Comparison of ENCODE assay signal across 1 cellular context in the genomic region with DNA sequence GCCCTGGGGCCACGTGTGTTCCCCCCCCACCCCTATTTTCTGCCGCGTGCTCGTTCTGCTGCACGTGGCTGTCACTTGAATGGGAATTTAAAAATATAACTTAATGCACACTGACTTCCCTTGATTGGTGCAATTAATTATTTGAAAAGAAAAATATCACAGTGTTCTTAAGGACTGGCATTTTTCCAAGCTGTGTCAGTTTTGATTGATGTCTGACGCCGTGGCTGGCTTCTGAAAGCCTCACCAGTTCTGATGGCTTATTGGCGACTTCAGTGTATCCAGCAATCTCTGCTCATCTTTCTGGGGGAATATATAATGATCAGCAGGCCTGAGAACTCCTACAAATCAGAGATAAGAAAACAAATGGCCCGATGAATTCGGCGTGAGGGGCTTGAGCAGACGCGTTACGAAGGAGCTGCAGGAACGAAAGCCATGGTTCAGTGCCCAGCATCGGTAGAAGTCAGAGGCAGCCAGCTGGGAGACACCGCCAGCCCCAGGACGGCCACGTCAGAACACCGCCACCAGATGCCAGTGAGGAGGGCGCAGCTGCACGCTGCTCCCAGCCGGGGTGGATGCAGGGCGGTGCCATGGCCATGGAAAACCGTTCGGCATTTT.
TF ChIP-seq lines count a peak whose summit lies in the region.

No MANE protein-coding gene starts in this region.

TF ChIP-seq in HepG2, 621 proteins besides CTCF, POLR2A, EP300 and RAD21 (continued from another document):
- no peak for TF ChIP-seq FIP1L1 (IDR thresholded peaks at IDR 0.05; ENCODE audit: borderline replicate concordance, insufficient read depth, low read depth, low read length)
- TF ChIP-seq TCF7L2 (IDR thresholded peaks at IDR 0.05; ENCODE audit: low read depth, low read length), result no peak
- no peak for TF ChIP-seq ISL2 (CRISPR knock-in tag; IDR thresholded peaks at IDR 0.05)
- TF ChIP-seq ZNF432 (CRISPR knock-in tag; IDR thresholded peaks at IDR 0.05; ENCODE audit: borderline replicate concordance), result no peak
- TF ChIP-seq HNRNPUL1 (IDR thresholded peaks at IDR 0.05; ENCODE audit: low read depth, low read length), result no peak
- no peak for TF ChIP-seq ZNF713 (CRISPR knock-in tag; IDR thresholded peaks at IDR 0.05)
- TF ChIP-seq ZNF609 (CRISPR knock-in tag; IDR thresholded peaks at IDR 0.05; ENCODE audit: borderline replicate concordance), result no peak
- no peak for TF ChIP-seq FOXP1 (IDR thresholded peaks at IDR 0.05)
- no peak for TF ChIP-seq FOXP1 (CRISPR knock-in tag; IDR thresholded peaks at IDR 0.05)
- TF ChIP-seq ELF3 (CRISPR knock-in tag; IDR thresholded peaks at IDR 0.05), result no peak
- TF ChIP-seq NFE2L2 (IDR thresholded peaks at IDR 0.05; ENCODE audit: low read length), result no peak
